Comparison of ENCODE assay signal across 1 cellular context in genomic region chr5:126871441-126871840, GRCh38.
TF ChIP-seq lines count a peak whose summit lies in the region.

No MANE protein-coding gene starts in this region.

TF ChIP-seq in HepG2, 621 proteins besides CTCF, POLR2A, EP300 and RAD21 (continued from another document):
- TF ChIP-seq, protein P1, sequence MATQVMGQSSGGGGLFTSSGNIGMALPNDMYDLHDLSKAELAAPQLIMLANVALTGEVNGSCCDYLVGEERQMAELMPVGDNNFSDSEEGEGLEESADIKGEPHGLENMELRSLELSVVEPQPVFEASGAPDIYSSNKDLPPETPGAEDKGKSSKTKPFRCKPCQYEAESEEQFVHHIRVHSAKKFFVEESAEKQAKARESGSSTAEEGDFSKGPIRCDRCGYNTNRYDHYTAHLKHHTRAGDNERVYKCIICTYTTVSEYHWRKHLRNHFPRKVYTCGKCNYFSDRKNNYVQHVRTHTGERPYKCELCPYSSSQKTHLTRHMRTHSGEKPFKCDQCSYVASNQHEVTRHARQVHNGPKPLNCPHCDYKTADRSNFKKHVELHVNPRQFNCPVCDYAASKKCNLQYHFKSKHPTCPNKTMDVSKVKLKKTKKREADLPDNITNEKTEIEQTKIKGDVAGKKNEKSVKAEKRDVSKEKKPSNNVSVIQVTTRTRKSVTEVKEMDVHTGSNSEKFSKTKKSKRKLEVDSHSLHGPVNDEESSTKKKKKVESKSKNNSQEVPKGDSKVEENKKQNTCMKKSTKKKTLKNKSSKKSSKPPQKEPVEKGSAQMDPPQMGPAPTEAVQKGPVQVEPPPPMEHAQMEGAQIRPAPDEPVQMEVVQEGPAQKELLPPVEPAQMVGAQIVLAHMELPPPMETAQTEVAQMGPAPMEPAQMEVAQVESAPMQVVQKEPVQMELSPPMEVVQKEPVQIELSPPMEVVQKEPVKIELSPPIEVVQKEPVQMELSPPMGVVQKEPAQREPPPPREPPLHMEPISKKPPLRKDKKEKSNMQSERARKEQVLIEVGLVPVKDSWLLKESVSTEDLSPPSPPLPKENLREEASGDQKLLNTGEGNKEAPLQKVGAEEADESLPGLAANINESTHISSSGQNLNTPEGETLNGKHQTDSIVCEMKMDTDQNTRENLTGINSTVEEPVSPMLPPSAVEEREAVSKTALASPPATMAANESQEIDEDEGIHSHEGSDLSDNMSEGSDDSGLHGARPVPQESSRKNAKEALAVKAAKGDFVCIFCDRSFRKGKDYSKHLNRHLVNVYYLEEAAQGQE (IDR thresholded peaks at IDR 0.05; ENCODE audit: borderline replicate concordance in 1 of 2, low read depth in 1 of 2, low read length in 2 of 2): no peak
